Comparison of ENCODE assay signal across 10 cellular contexts in the genomic region with DNA sequence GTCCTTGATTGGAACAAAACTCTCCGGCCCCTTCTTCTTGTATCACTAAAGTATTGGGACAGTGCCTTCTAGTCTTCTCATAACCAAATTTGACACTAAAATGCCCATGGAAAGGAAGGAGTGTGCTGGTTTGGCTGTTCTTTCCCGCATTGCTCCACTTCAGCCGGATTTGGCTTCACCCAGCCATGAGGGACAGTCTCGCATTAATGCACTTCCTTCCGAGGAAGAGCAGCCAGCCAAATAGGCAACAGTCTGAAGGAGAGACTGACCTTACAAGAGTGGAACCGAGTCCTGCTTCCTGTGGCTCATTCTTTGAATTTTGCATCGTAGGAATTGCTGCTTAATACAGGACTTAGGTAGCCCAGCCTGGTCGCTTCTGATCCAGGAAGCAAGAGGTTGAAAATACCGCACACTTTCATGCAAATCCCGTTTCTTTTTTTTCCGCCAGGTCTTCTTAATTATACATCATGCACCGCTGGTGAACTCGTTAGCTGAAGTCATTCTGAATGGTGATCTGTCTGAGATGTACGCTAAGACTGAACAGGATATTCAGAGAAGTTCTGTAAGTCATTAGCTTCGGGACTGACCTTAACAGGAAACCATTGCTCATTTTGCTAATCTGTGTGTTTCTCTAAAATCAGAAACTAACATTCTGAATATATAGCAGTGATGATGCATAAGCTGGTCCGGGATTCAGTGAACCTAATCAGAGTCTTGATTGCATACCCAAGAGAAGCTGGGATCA.
DNase-seq lines count a peak whose midpoint lies in the region; ATAC-seq and TF ChIP-seq lines count a peak whose summit lies in the region.
"Had no signal": no experiment of that assay in that cellular context is flagged by ENCODE, and none has a peak within 500 bp of the region (broad histone marks: within the 10 kb centered on the region; RNA-seq: fewer than 3 reads in every experiment).

No MANE protein-coding gene starts in this region.

- DNase-seq in pons (ENCODE audit: low spot score) = peak; percentile 18
- no peak for DNase-seq in GDM1 (lab: John Stamatoyannopoulos, UW)
- DNase-seq in HuH-7 (ENCODE audit: low spot score) = no peak
- no peak for DNase-seq in AML-193 (lab: John Stamatoyannopoulos, UW)
- DNase-seq: effector memory CD8-positive, alpha-beta T cell; NCI-H1417 treated with DMSO at 0.1 percent for 48 hours had no signal

- ATAC-seq in GM18873 (IDR thresholded peaks at IDR 0.05; ENCODE audit: low FRiP score, unreplicated experiment) (peak; percentile 55), GM21825 (IDR thresholded peaks at IDR 0.05; ENCODE audit: unreplicated experiment) (peak; percentile 56)
- ATAC-seq: left lobe of liver had no signal

- peak; percentile 12; the same call in 1 of the 2 replicates for TF ChIP-seq POLR2A in Raji (IDR thresholded peaks at IDR 0.05; ENCODE audit: insufficient read depth, low read depth, low read length)
